27 cellular contexts compared by ENCODE assay signal in the genomic region with DNA sequence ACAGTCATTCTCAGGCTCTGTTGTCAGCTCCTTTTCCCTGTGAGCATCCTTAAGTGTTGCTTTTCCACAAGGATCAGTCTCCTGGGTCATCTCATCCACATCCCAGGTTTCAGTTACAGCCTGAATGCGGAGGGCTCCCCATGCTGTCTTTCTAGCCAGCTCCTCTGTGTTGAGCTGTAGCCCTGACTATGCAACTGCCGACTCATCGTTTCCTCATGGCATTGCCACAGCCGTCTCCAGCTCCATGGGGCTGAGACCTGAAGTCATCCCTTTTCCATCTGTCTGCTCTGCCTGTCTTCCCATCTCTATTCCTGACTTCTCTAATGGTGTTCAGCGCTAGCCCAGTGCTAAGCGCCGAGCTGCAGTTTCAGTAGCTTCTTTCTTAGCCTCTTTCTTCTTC. TPM values are rescaled to one million over a fixed set of nuclear protein-coding genes. Genes with fewer than 3 reads are reported as not detected.
DNase-seq lines count a peak whose midpoint lies in the region; ATAC-seq, FAIRE-seq and TF ChIP-seq lines count a peak whose summit lies in the region.
"Had no signal": no experiment of that assay in that cellular context is flagged by ENCODE, and none has a peak within 500 bp of the region (broad histone marks: within the 10 kb centered on the region; RNA-seq: fewer than 3 reads in every experiment).

No MANE protein-coding gene starts in this region.

- H3K27me3 Mint-ChIP-seq in H9 (ENCODE audit: low read depth) (no peaks in the 10 kb centered on the region), nephron progenitor cell (ENCODE audit: low read depth, poor library complexity) (no peaks in the 10 kb centered on the region)
- H3K27me3 Mint-ChIP-seq: B cell had no signal

- no peak overlapping the region for H3T11ph ChIP-seq in H9 (ENCODE audit: low read length)

- H4K20me1 ChIP-seq in H9 (ENCODE audit: control insufficient read depth, insufficient read depth, insufficient read length) (no peaks in the 10 kb centered on the region), H1 (replicated peaks in 1 of 2; ENCODE audit: control insufficient read depth in 1 of 2, insufficient read depth in 2 of 2, low read length in 2 of 2) (peaks cover 0 to 11% of the 10 kb centered on the region in 2 experiments)

- no peak overlapping the region for H4K8ac ChIP-seq in H9 (replicated peaks; ENCODE audit: insufficient read length, low read depth, low read length)
- H4K8ac ChIP-seq in H1 (ENCODE audit: extremely low read depth, insufficient read depth, low read length), result no peak overlapping the region

- H3K9me3 Mint-ChIP-seq in H9, result no peaks in the 10 kb centered on the region
- H3K9me3 Mint-ChIP-seq in nephron progenitor cell, result no peaks in the 10 kb centered on the region
- H3K9me3 Mint-ChIP-seq: HFFc6 had no signal

- H2BK15ac ChIP-seq in H9 (ENCODE audit: low read depth, low read length) (no peak overlapping the region), H1 (ENCODE audit: low read length) (no peak overlapping the region)

- H2AFZ ChIP-seq in H9 (ENCODE audit: low read length) (no peak overlapping the region), H1 (ENCODE audit: low read length) (no peak overlapping the region)
- H2AFZ ChIP-seq: PC-9 had no signal

- no peaks in the 10 kb centered on the region for H3K79me1 ChIP-seq in H9 (ENCODE audit: insufficient read depth, low read depth, low read length, poor library complexity, severe bottlenecking)
- H3K79me1 ChIP-seq in H1 (ENCODE audit: low read depth, low read length), result no peaks in the 10 kb centered on the region

- CTCF ChIA-PET in AG04450 (lab: Charles Lee), result interaction anchor here (0.7 to 1.0 kb wide), 2 partner anchors 21 to 26 kb away, joined by 3 read pairs; no protein-coding TSS in a partner anchor
- CTCF ChIA-PET in H1 (lab: Charles Lee; ENCODE audit: partially characterized antibody), result interaction anchor here (1.0 to 1.1 kb wide), 3 partner anchors 21 to 660 kb away, joined by 3 to 4 read pairs (median 4); no protein-coding TSS in a partner anchor

- H3K36me3 Mint-ChIP-seq in H9 (ENCODE audit: insufficient read depth in 1 of 3, low read depth in 3 of 3) (peaks cover 24 to 74% (median 62%) of the 10 kb centered on the region in 3 experiments; a peak in 6 of 7 replicates), nephron progenitor cell (ENCODE audit: low read depth) (peaks cover 61% of the 10 kb centered on the region)

- DNase-seq in AG04450 (ENCODE audit: low read depth, low spot score) (no peak), H9 (no peak), H1 (ENCODE audit: low read depth in 1 of 2, low spot score in 2 of 2) (no peak), nephron progenitor cell (no peak), globus pallidus (ENCODE audit: low spot score) (no peak), left colon (no peak), T-helper 2 cell (no peak)
- DNase-seq: DMS153, DND-41, HFFc6, NCI-H1048, NCI-H1417, NCI-H1694, NCI-H2029 treated with DMSO at 0.1 percent for 48 hours, NCI-H446 treated with DMSO at 0.1 percent for 48 hours, NCI-H526, NCI-H82, Right ventricle myocardium superior, RPMI8226 had no signal

- H3K79me2 ChIP-seq in H9 (ENCODE audit: insufficient read depth, low read length) (no peaks in the 10 kb centered on the region), H1 (ENCODE audit: control insufficient read depth in 1 of 2, insufficient read depth in 2 of 2, low read length in 2 of 2) (no peaks in the 10 kb centered on the region)

- H3K27me3 ChIP-seq in AG04450 (ENCODE audit: control insufficient read depth, insufficient read depth, low read length) (no peaks in the 10 kb centered on the region), H9 (ENCODE audit: insufficient read depth, low read length) (no peaks in the 10 kb centered on the region), H1 (replicated peaks in 1 of 4; ENCODE audit: control insufficient read depth in 3 of 4, extremely low read depth in 1 of 4, insufficient read depth in 3 of 4, low read length in 3 of 4) (no peaks in the 10 kb centered on the region)

- H3K36me3 ChIP-seq in H1 (ENCODE audit: control insufficient read depth in 2 of 4, insufficient read depth in 4 of 4, low read length in 3 of 4), result peaks cover 8 to 55% (median 37%) of the 10 kb centered on the region in 4 experiments; a peak in 7 of 8 replicates

- H3K4me1 Mint-ChIP-seq in H9 (no peaks in the 10 kb centered on the region), nephron progenitor cell (no peaks in the 10 kb centered on the region)
- H3K4me1 Mint-ChIP-seq: B cell had no signal

- no CpG with 5 or more reads among the region's 7 CpGs for WGBS in H9 (ENCODE audit: extremely low coverage, insufficient read length, low lambda C conversion rate)
- 94% methylated on average over 7 of the region's 7 CpGs; no CpG with 5 or more reads in 1 of the 2 experiments for WGBS in H1 (ENCODE audit: extremely low coverage in 1 of 2, insufficient coverage in 1 of 2, insufficient read length in 1 of 2, insufficient replicate concordance in 2 of 2, low coverage in 1 of 2, low lambda C conversion rate in 2 of 2, missing lambda C conversion rate in 1 of 2), 2 experiments

- H3K4ac ChIP-seq in H9 (ENCODE audit: low read depth, low read length), result no peak overlapping the region
- H3K4ac ChIP-seq in H1 (replicated peaks; ENCODE audit: insufficient read length, low read depth, low read length), result no peak overlapping the region

- intact Hi-C loops in left colon (cut with DNase I, micrococcal nuclease), result no loop called here

- FAIRE-seq in H1 (lab: Jason Lieb, UNC), result no peak
- FAIRE-seq: A204.1, GM12892, HTR-8/SVneo had no signal

- H3K4me3 ChIP-seq in AG04450 (ENCODE audit: low read depth, low read length) (no peak overlapping the region), H1 (ENCODE audit: extremely low read depth in 1 of 4, insufficient read depth in 2 of 4, low read depth in 3 of 4, low read length in 4 of 4) (no peak overlapping the region)
- H3K4me3 ChIP-seq: HAP-1, PC-9 had no signal

- H3K9me3 ChIP-seq in AG04450 (ENCODE audit: control insufficient read depth, insufficient read depth, low read length), result no peaks in the 10 kb centered on the region
- H3K9me3 ChIP-seq in H9 (ENCODE audit: control insufficient read depth, low read depth, low read length), result no peaks in the 10 kb centered on the region
- no peaks in the 10 kb centered on the region for H3K9me3 ChIP-seq in H1 (ENCODE audit: insufficient read depth in 2 of 2, low read depth in 1 of 2, low read length in 1 of 2)
- H3K9me3 ChIP-seq: HAP-1 had no signal

- H2BK20ac ChIP-seq in H9 (ENCODE audit: low read depth, low read length, poor library complexity, severe bottlenecking) (no peak overlapping the region), H1 (ENCODE audit: low read length) (no peak overlapping the region)

- H3K27ac ChIP-seq in AG04450 (ENCODE audit: low read depth, low read length) (peak overlapping the region; percentile 11), H9 (ENCODE audit: insufficient read length, low read depth, low read length) (no peak overlapping the region), H1 (ENCODE audit: low read depth, low read length) (no peak overlapping the region)
- H3K27ac ChIP-seq: C4-2B, KMS-11, PC-9 had no signal

- H3K4me3 Mint-ChIP-seq in H9 (no peak overlapping the region), nephron progenitor cell (no peak overlapping the region)
- H3K4me3 Mint-ChIP-seq: B cell, HFFc6 had no signal

- H2BK12ac ChIP-seq in H9 (ENCODE audit: insufficient read length, low read depth, low read length) (no peak overlapping the region), H1 (ENCODE audit: low read depth, low read length) (no peak overlapping the region)

- no peak overlapping the region for H3K18ac ChIP-seq in H9 (ENCODE audit: insufficient read length, low read depth, low read length)
- H3K18ac ChIP-seq in H1 (ENCODE audit: extremely low read depth, low read length), result no peak overlapping the region

- no peaks in the 10 kb centered on the region for H3K23me2 ChIP-seq in H9 (ENCODE audit: insufficient read length, low read depth, low read length, poor library complexity, severe bottlenecking)
- H3K23me2 ChIP-seq in H1 (ENCODE audit: low read depth, low read length), result no peaks in the 10 kb centered on the region

- H3K56ac ChIP-seq in H9 (ENCODE audit: insufficient read length, low read depth, low read length), result no peak overlapping the region
- no peak overlapping the region for H3K56ac ChIP-seq in H1 (replicated peaks; ENCODE audit: insufficient read length, low read depth, low read length)

- no peak overlapping the region for H2BK5ac ChIP-seq in H9 (ENCODE audit: insufficient read length, low read length)
- no peak overlapping the region for H2BK5ac ChIP-seq in H1 (ENCODE audit: low read depth, low read length)

- POLR2A ChIA-PET in AG04450 (lab: Yijun Ruan, JAX), result no interaction called here
- POLR2A ChIA-PET in H1 (lab: Charles Lee; ENCODE audit: partially characterized antibody), result interaction anchor here (0.5 to 1.0 kb wide), 2 partner anchors 16 to 586 kb away, joined by 3 to 4 read pairs; no protein-coding TSS in a partner anchor

- H3K4me2 ChIP-seq in H9 (ENCODE audit: insufficient read depth, insufficient read length, low read length) (no peak overlapping the region), H1 (ENCODE audit: insufficient read depth in 1 of 2, low read depth in 2 of 2, low read length in 2 of 2) (no peak overlapping the region)
- H3K4me2 ChIP-seq: KMS-11, PC-9 had no signal

- H2AK5ac ChIP-seq in H9 (ENCODE audit: insufficient read length, low read length) (no peak overlapping the region), H1 (ENCODE audit: low read depth, low read length) (no peak overlapping the region)

- H3K14ac ChIP-seq in H9 (ENCODE audit: insufficient read depth, low read length) (no peak overlapping the region), H1 (ENCODE audit: insufficient read length) (no peak overlapping the region)

- H3K9ac ChIP-seq in H9 (ENCODE audit: extremely low read depth, insufficient read length, low read length), result no peak overlapping the region
- no peak overlapping the region for H3K9ac ChIP-seq in H1 (replicated peaks in 1 of 4; ENCODE audit: extremely low read depth in 1 of 4, low read depth in 3 of 4, low read length in 3 of 4)
- H3K9ac ChIP-seq: KMS-11 had no signal

- H2BK120ac ChIP-seq in H9 (ENCODE audit: low read depth, low read length, poor library complexity, severe bottlenecking) (no peak overlapping the region), H1 (replicated peaks; ENCODE audit: low read depth, low read length) (no peak overlapping the region)

- peak overlapping the region in 2 of 3 experiments; percentile 2 to 74; a peak in 3 of 7 replicates for H3K27ac Mint-ChIP-seq in H9
- peak overlapping the region; percentile 80 for H3K27ac Mint-ChIP-seq in nephron progenitor cell
- H3K27ac Mint-ChIP-seq: B cell, HFFc6 had no signal

- H4K91ac ChIP-seq in H9 (ENCODE audit: insufficient read length, low read depth, low read length) (no peak overlapping the region), H1 (replicated peaks; ENCODE audit: insufficient read length, low read length) (no peak overlapping the region)

- H3K4me1 ChIP-seq in H9 (ENCODE audit: insufficient read depth, low read length) (no peaks in the 10 kb centered on the region), H1 (replicated peaks in 1 of 4; ENCODE audit: control insufficient read depth in 3 of 4, insufficient read depth in 4 of 4, low read length in 3 of 4) (no peaks in the 10 kb centered on the region)
- H3K4me1 ChIP-seq: HAP-1 had no signal

- no peak overlapping the region for H3K23ac ChIP-seq in H9 (ENCODE audit: insufficient read length, low read depth, low read length)
- no peak overlapping the region for H3K23ac ChIP-seq in H1 (ENCODE audit: insufficient read length)

- H4K5ac ChIP-seq in H9 (ENCODE audit: insufficient read length, low read depth, low read length), result no peak overlapping the region
- H4K5ac ChIP-seq in H1 (ENCODE audit: insufficient read length, low read depth, low read length), result no peak overlapping the region

- no peak for TF ChIP-seq RAD21 in H1 (IDR thresholded peaks at IDR 0.05 in 1 of 2, conservative IDR thresholded peaks at IDR 0.05 in 1 of 2; ENCODE audit: low read depth in 2 of 2, low read length in 2 of 2)

- ATAC-seq in left colon, result no peak

- TF ChIP-seq POLR2A in H1 (IDR thresholded peaks at IDR 0.05; ENCODE audit: control extremely low read depth in 1 of 2, low read depth in 2 of 2, low read length in 2 of 2), result no peak

- TF ChIP-seq CTCF in AG04450 (IDR thresholded peaks at IDR 0.05; ENCODE audit: low read depth, low read length) (no peak), H9 (conservative IDR thresholded peaks at IDR 0.05) (no peak), H1 (IDR thresholded peaks at IDR 0.05; ENCODE audit: control extremely low read depth in 1 of 3, insufficient read depth in 1 of 3, low read depth in 1 of 3, low read length in 3 of 3) (no peak), nephron progenitor cell (IDR thresholded peaks at IDR 0.05) (no peak)

- no peak for TF ChIP-seq EP300 in H1 (IDR thresholded peaks at IDR 0.05; ENCODE audit: borderline replicate concordance in 1 of 2, low read depth in 2 of 2, low read length in 2 of 2)

RNA-seq across cellular contexts. Expression of gene SAMM50, which starts 11.8 kb away (rescaled TPM):
- 51.8 and 61.7 TPM in 2 replicates for polyA plus RNA-seq in AG04450 (2011; rRNA removed)
- 31.9 and 34.8 TPM in 2 replicates for polyA minus RNA-seq in AG04450 (2011; rRNA and poly(A)+ RNA removed)
- total RNA-seq in H9 (2021), result 56.6 and 57.2 TPM in 2 replicates
- 67.2 and 70.3 TPM in 2 replicates for total RNA-seq in H1 (2021; fragmentation: NEBNext Ultra II Directional; extraction: Animal tissue kit (Norgen Biotek cat#: 25700))
- 45.4 and 47.1 TPM in 2 replicates for polyA plus RNA-seq in H1 (2011; rRNA removed)
- 41.9 TPM for polyA plus RNA-seq in H1 (2011; cell fraction: cytosol; rRNA removed)
- 31.9 TPM for polyA plus RNA-seq in H1 (2011; cell fraction: nucleus; rRNA removed)
- polyA plus RNA-seq in H1 (2012, experiment 1 of 2), result 70.0 to 81.4 TPM (median 74.8 TPM) in 4 replicates
- polyA plus RNA-seq in H1 (2012, experiment 2 of 2), result 55.7 TPM
- polyA plus RNA-seq in H1 (2013, experiment 1 of 2), result 41.7 TPM
- polyA plus RNA-seq in H1 (2013, experiment 2 of 2), result 39.8 TPM
- polyA minus RNA-seq in H1 (2011; rRNA and poly(A)+ RNA removed), result 35.2 and 38.4 TPM in 2 replicates
- polyA minus RNA-seq in H1 (2011; cell fraction: cytosol; rRNA and poly(A)+ RNA removed), result 35.2 TPM
- polyA minus RNA-seq in H1 (2011; cell fraction: nucleus; rRNA and poly(A)+ RNA removed), result 16.6 TPM
- 10 to 100 TPM; 47.1 to 59.3 TPM for total RNA-seq in left colon

RNA-seq across cellular contexts. Expression of gene PNPLA3, which starts 43.5 kb away (rescaled TPM):
- polyA plus RNA-seq in AG04450 (2011; rRNA removed) (3.9 and 4.0 TPM in 2 replicates), H1 (2011; rRNA removed) (17.5 and 21.0 TPM in 2 replicates)
- polyA minus RNA-seq in AG04450 (2011; rRNA and poly(A)+ RNA removed), result 3.4 and 4.7 TPM in 2 replicates
- total RNA-seq in H9 (2021) (16.5 and 17.5 TPM in 2 replicates), left colon (1 to 10 TPM in 1 of 2 donors, under 1 TPM in 1; 0.14 to 2.0 TPM)
- total RNA-seq in H1 (2021; fragmentation: NEBNext Ultra II Directional; extraction: Animal tissue kit (Norgen Biotek cat#: 25700)), result 23.4 and 24.6 TPM in 2 replicates
- 16.0 TPM for polyA plus RNA-seq in H1 (2011; cell fraction: cytosol; rRNA removed)
- 37.2 TPM for polyA plus RNA-seq in H1 (2011; cell fraction: nucleus; rRNA removed)
- 14.2 to 20.5 TPM (median 18.2 TPM) in 4 replicates for polyA plus RNA-seq in H1 (2012, experiment 1 of 2)
- 12.6 TPM for polyA plus RNA-seq in H1 (2012, experiment 2 of 2)
- 20.6 TPM for polyA plus RNA-seq in H1 (2013, experiment 1 of 2)
- 19.5 TPM for polyA plus RNA-seq in H1 (2013, experiment 2 of 2)
- 36.0 and 39.2 TPM in 2 replicates for polyA minus RNA-seq in H1 (2011; rRNA and poly(A)+ RNA removed)
- 11.8 TPM for polyA minus RNA-seq in H1 (2011; cell fraction: cytosol; rRNA and poly(A)+ RNA removed)
- polyA minus RNA-seq in H1 (2011; cell fraction: nucleus; rRNA and poly(A)+ RNA removed), result 34.6 TPM
- total RNA-seq: B cell had no signal

RNA-seq across cellular contexts. Expression of gene PARVB, which starts 57.0 kb away (rescaled TPM):
- polyA plus RNA-seq in AG04450 (2011; rRNA removed) (49.5 and 56.1 TPM in 2 replicates), H1 (2011; rRNA removed) (14.5 and 18.4 TPM in 2 replicates)
- 24.5 and 33.9 TPM in 2 replicates for polyA minus RNA-seq in AG04450 (2011; rRNA and poly(A)+ RNA removed)
- total RNA-seq in H9 (2021) (15.6 and 17.2 TPM in 2 replicates), left colon (10 to 100 TPM in 1 of 2 donors, 1 to 10 TPM in 1; 7.8 to 13.5 TPM)
- 18.6 and 19.4 TPM in 2 replicates for total RNA-seq in H1 (2021; fragmentation: NEBNext Ultra II Directional; extraction: Animal tissue kit (Norgen Biotek cat#: 25700))
- 17.5 TPM for polyA plus RNA-seq in H1 (2011; cell fraction: cytosol; rRNA removed)
- polyA plus RNA-seq in H1 (2011; cell fraction: nucleus; rRNA removed), result 14.7 TPM
- polyA plus RNA-seq in H1 (2012, experiment 1 of 2), result 10.9 to 16.8 TPM (median 14.0 TPM) in 4 replicates
- 10.7 TPM for polyA plus RNA-seq in H1 (2012, experiment 2 of 2)
- 7.5 TPM for polyA plus RNA-seq in H1 (2013, experiment 1 of 2)
- polyA plus RNA-seq in H1 (2013, experiment 2 of 2), result 7.3 TPM
- 7.6 and 7.7 TPM in 2 replicates for polyA minus RNA-seq in H1 (2011; rRNA and poly(A)+ RNA removed)
- polyA minus RNA-seq in H1 (2011; cell fraction: cytosol; rRNA and poly(A)+ RNA removed), result 5.4 TPM
- polyA minus RNA-seq in H1 (2011; cell fraction: nucleus; rRNA and poly(A)+ RNA removed), result 2.2 TPM
